21 cellular contexts compared by ENCODE assay signal in genomic region chr16:10087151-10087550, GRCh38.
"Had no signal": no experiment of that assay in that cellular context is flagged by ENCODE, and none has a peak within 500 bp of the region (broad histone marks: within the 10 kb centered on the region; RNA-seq: fewer than 3 reads in every experiment).

No MANE protein-coding gene starts in this region.

- H3K4me1 ChIP-seq: SJCRH30 had no signal

- H3K9me3 ChIP-seq: SJCRH30 had no signal

- DNase-seq: Kasumi-1, MM.1S, NCI-H1092 treated with DMSO at 0.1 percent for 48 hours, NCI-H1436, NCI-H187, NCI-H2029, NCI-H2081 treated with DMSO at 0.1 percent for 48 hours, NCI-H2171, NCI-H226, NCI-H446, NCI-H510A, NCI-H524 treated with DMSO at 0.1 percent for 48 hours, NCI-H69, NCI-H774, SHP77 treated with DMSO at 0.1 percent for 48 hours, SJCRH30 had no signal

- H3K36me3 ChIP-seq: SJCRH30 had no signal

- H3K27ac ChIP-seq: HL-60, KMS-11, SJCRH30 had no signal

- H3K9ac ChIP-seq: KMS-11 had no signal

- H3K27me3 ChIP-seq: SJCRH30 had no signal

- H3K4me3 ChIP-seq: K562, SJCRH30 had no signal

- ATAC-seq: K562, SK-N-SH treated with all-trans-retinoic acid at 6 μM for 48 hours had no signal

- H3K4me1 Mint-ChIP-seq: IgD-negative memory B cell had no signal

- H3K4me3 Mint-ChIP-seq: IgD-negative memory B cell had no signal
